Comparison of ENCODE assay signal across 8 cellular contexts in genomic region chr4:151674804-151675290, GRCh38.
DNase-seq lines count a peak whose midpoint lies in the region; ATAC-seq, FAIRE-seq and TF ChIP-seq lines count a peak whose summit lies in the region.

No MANE protein-coding gene starts in this region.

- H3K4me3 ChIP-seq in right atrium auricular region = peak overlapping the region in 1 of 2 donors; percentile 28

- H3K27ac ChIP-seq in angular gyrus (ENCODE audit: low read depth, low read length) (peak overlapping the region; percentile 47), right atrium auricular region (peak overlapping the region; percentile 69 to 79)

- H3K4me1 ChIP-seq in right atrium auricular region = peaks cover 0 to 37% of the 10 kb centered on the region in 2 donors

- DNase-seq in D721Med (ENCODE audit: insufficient read length, low spot score) = peak; percentile 54
- no peak for DNase-seq in right atrium auricular region (ENCODE audit: low spot score)
- DNase-seq in pons (ENCODE audit: low spot score) = peak; percentile 26
- DNase-seq in SIG-M5 treated with dmso at 0.1 percent for 504 hours (lab: John Stamatoyannopoulos, UW; ENCODE audit: unreplicated experiment) = no peak

- no peaks in the 10 kb centered on the region for H3K27me3 ChIP-seq in right atrium auricular region

- ATAC-seq in GM21619 (IDR thresholded peaks at IDR 0.05; ENCODE audit: unreplicated experiment) (no peak), HG03159 (IDR thresholded peaks at IDR 0.05; ENCODE audit: unreplicated experiment) (no peak), GM18909 (IDR thresholded peaks at IDR 0.05; ENCODE audit: poor library complexity, unreplicated experiment) (no peak)

- TF ChIP-seq CTCF in D721Med (IDR thresholded peaks at IDR 0.05; ENCODE audit: insufficient read depth, missing control alignments) = no peak
- peak in 1 of 2 donors; percentile 32 for TF ChIP-seq CTCF in right atrium auricular region (IDR thresholded peaks at IDR 0.05)

- H3K36me3 ChIP-seq in right atrium auricular region = peaks cover 3% of the 10 kb centered on the region

- FAIRE-seq in D721Med (lab: Jason Lieb, UNC) = no peak

- no peaks in the 10 kb centered on the region for H3K9me3 ChIP-seq in right atrium auricular region

Comparison
In these comparisons a context has a peak if more than half of its experiments do, and no peak if none do; other contexts are left out.
1. DNase-seq: peak in D721Med (single experiment) and pons (single experiment); none in right atrium auricular region (single experiment) and SIG-M5 treated with dmso at 0.1 percent for 504 hours (single experiment).